In the genomic region with DNA sequence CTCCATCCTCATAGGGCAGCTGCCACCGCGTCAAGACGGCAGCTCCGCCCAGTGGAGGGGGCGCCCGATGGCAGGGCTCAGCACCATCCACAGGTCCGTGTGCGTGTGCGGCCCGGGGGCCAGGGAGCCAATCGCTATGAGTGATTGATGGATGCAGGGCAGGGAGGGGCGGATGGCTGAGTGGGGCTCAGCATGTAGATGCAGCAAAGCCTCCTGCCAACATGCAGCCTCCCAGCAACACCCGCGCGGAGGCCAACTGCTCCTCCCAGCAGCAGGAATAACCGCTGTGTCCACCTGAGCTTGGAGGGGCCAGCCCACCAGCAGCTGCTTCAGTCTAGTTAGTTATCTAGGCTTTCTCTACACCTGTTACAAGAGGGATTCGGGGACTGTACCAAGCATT, we compare ENCODE assay signal across 22 cellular contexts.
"Had no signal": no experiment of that assay in that cellular context is flagged by ENCODE, and none has a peak within 500 bp of the region (broad histone marks: within the 10 kb centered on the region; RNA-seq: fewer than 3 reads in every experiment).

No MANE protein-coding gene starts in this region.

- ATAC-seq: activated CD8-positive, alpha-beta T cell treated with anti-CD3 and anti-CD28 coated beads for 36 hours; activated naive CD8-positive, alpha-beta T cell treated with anti-CD3 and anti-CD28 coated beads, Interleukin-2, amount 50 U/mL, for 24 hours; activated T-cell treated with anti-CD3 and anti-CD28 coated beads, Interleukin-2, amount 50 U/mL, for 4 hours; K562 had no signal

- DNase-seq: activated CD4-positive, alpha-beta T cell treated with anti-CD3 and anti-CD28 coated beads, Interleukin-2, amount 10 ng/mL, durations not matched to agents 24 days and 14 days; activated CD4-positive, alpha-beta T cell treated with anti-CD3 and anti-CD28 coated beads, Interleukin-2, amount 50 U/mL, for 4 hours; activated CD8-positive, alpha-beta T cell treated with anti-CD3 and anti-CD28 coated beads for 36 hours; activated gamma-delta T cell treated with Interleukin-2 at 50 U/mL for 16 hours; activated naive CD4-positive, alpha-beta T cell treated with anti-CD3 and anti-CD28 coated beads, Interleukin-2, amount 10 ng/mL, durations not matched to agents 7 days and 5 days; activated naive CD8-positive, alpha-beta T cell treated with anti-CD3 and anti-CD28 coated beads, Interleukin-2, amount 50 U/mL, for 24 hours; activated T-cell treated with anti-CD3 and anti-CD28 coated beads for 4 hours; activated T-cell treated with anti-CD3 and anti-CD28 coated beads, Interleukin-2, amount 50 U/mL, for 4 hours; anterior cingulate cortex; brain microvascular endothelial cell; central memory CD4-positive, alpha-beta T cell; NCI-H1092 treated with DMSO at 0.1 percent for 48 hours; NCI-H2029 treated with DMSO at 0.1 percent for 48 hours; NCI-H226; NCI-H446 treated with DMSO at 0.1 percent for 48 hours; NCI-H526; NK-92 treated with Interleukin-12 subunit alpha and Interleukin-12 subunit beta, amount 100 ng/mL, for 24 hours; PC-9; Right ventricle myocardium superior; SJCRH30; T1000 had no signal
